ENCODE assay signal across 1 cellular context in genomic region chr6:106858653-106859092, GRCh38.
TF ChIP-seq lines count a peak whose summit lies in the region.

No MANE protein-coding gene starts in this region.

TF ChIP-seq in K562, 482 proteins besides CTCF, POLR2A, EP300 and RAD21 (continued from another document):
- TF ChIP-seq JUND (IDR thresholded peaks at IDR 0.05; ENCODE audit: borderline replicate concordance, low read depth, low read length) (peak; percentile 83), JUND (tag; IDR thresholded peaks at IDR 0.05; ENCODE audit: borderline replicate concordance, low read depth, low read length) (peak; percentile 85; the same call in 2 of the 3 replicates), SETDB1 (IDR thresholded peaks at IDR 0.05; ENCODE audit: low read length) (no peak), BHLHE40 (IDR thresholded peaks at IDR 0.05; ENCODE audit: low read length) (no peak), MTF1 (CRISPR knock-in tag; IDR thresholded peaks at IDR 0.05; ENCODE audit: borderline replicate concordance) (no peak), MAFG (tag; conservative IDR thresholded peaks at IDR 0.05) (peak; percentile 90), DMBX1 (CRISPR knock-in tag; IDR thresholded peaks at IDR 0.05; ENCODE audit: borderline replicate concordance) (no peak), TFAP4 (CRISPR knock-in tag; IDR thresholded peaks at IDR 0.05; ENCODE audit: borderline replicate concordance) (peak; percentile 42; the same call in 1 of the 2 replicates), ZBED1 (IDR thresholded peaks at IDR 0.05) (no peak), OTX1 (CRISPR knock-in tag; IDR thresholded peaks at IDR 0.05) (no peak), XRCC3 (IDR thresholded peaks at IDR 0.05) (no peak), NFYB (IDR thresholded peaks at IDR 0.05; ENCODE audit: extremely low read depth, insufficient read length) (peak; percentile 17), CREM (IDR thresholded peaks at IDR 0.05; ENCODE audit: low read depth) (peak; percentile 61), MAFF (IDR thresholded peaks at IDR 0.05; ENCODE audit: low read length) (peak; percentile 78), MYBL2 (IDR thresholded peaks at IDR 0.05; ENCODE audit: low read depth) (no peak), MYBL2 (CRISPR knock-in tag; IDR thresholded peaks at IDR 0.05; ENCODE audit: borderline replicate concordance) (no peak), ATF1 (CRISPR knock-in tag; IDR thresholded peaks at IDR 0.05) (no peak), ATF1 (tag; IDR thresholded peaks at IDR 0.05) (peak; percentile 70), LCOR (CRISPR knock-in tag; IDR thresholded peaks at IDR 0.05) (no peak), C11orf30 (IDR thresholded peaks at IDR 0.05; ENCODE audit: low read depth) (peak; percentile 95), PYGO2 (tag; IDR thresholded peaks at IDR 0.05) (no peak), KDM1A (IDR thresholded peaks at IDR 0.05) (0 out of 4 replicates have a peak, but pooled peaks of 1 of the 2 experiments have one; percentile 10), ETV6 (IDR thresholded peaks at IDR 0.05; ENCODE audit: borderline replicate concordance in 1 of 2, low read depth in 2 of 2, low read length in 1 of 2) (no peak), ETV6 (CRISPR knock-in tag; IDR thresholded peaks at IDR 0.05; ENCODE audit: borderline replicate concordance) (no peak), HMBOX1 (IDR thresholded peaks at IDR 0.05) (peak; percentile 66), SMARCA4 (IDR thresholded peaks at IDR 0.05) (peak; percentile 38; the same call in 1 of the 2 replicates), FOXJ2 (tag; IDR thresholded peaks at IDR 0.05) (no peak)
- TF ChIP-seq, protein P1, sequence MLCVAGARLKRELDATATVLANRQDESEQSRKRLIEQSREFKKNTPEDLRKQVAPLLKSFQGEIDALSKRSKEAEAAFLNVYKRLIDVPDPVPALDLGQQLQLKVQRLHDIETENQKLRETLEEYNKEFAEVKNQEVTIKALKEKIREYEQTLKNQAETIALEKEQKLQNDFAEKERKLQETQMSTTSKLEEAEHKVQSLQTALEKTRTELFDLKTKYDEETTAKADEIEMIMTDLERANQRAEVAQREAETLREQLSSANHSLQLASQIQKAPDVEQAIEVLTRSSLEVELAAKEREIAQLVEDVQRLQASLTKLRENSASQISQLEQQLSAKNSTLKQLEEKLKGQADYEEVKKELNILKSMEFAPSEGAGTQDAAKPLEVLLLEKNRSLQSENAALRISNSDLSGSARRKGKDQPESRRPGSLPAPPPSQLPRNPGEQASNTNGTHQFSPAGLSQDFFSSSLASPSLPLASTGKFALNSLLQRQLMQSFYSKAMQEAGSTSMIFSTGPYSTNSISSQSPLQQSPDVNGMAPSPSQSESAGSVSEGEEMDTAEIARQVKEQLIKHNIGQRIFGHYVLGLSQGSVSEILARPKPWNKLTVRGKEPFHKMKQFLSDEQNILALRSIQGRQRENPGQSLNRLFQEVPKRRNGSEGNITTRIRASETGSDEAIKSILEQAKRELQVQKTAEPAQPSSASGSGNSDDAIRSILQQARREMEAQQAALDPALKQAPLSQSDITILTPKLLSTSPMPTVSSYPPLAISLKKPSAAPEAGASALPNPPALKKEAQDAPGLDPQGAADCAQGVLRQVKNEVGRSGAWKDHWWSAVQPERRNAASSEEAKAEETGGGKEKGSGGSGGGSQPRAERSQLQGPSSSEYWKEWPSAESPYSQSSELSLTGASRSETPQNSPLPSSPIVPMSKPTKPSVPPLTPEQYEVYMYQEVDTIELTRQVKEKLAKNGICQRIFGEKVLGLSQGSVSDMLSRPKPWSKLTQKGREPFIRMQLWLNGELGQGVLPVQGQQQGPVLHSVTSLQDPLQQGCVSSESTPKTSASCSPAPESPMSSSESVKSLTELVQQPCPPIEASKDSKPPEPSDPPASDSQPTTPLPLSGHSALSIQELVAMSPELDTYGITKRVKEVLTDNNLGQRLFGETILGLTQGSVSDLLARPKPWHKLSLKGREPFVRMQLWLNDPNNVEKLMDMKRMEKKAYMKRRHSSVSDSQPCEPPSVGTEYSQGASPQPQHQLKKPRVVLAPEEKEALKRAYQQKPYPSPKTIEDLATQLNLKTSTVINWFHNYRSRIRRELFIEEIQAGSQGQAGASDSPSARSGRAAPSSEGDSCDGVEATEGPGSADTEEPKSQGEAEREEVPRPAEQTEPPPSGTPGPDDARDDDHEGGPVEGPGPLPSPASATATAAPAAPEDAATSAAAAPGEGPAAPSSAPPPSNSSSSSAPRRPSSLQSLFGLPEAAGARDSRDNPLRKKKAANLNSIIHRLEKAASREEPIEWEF (CRISPR knock-in tag; IDR thresholded peaks at IDR 0.05), result peak; percentile 15; the same call in 1 of the 2 replicates
